ENCODE assay signal across 18 cellular contexts in the genomic region with DNA sequence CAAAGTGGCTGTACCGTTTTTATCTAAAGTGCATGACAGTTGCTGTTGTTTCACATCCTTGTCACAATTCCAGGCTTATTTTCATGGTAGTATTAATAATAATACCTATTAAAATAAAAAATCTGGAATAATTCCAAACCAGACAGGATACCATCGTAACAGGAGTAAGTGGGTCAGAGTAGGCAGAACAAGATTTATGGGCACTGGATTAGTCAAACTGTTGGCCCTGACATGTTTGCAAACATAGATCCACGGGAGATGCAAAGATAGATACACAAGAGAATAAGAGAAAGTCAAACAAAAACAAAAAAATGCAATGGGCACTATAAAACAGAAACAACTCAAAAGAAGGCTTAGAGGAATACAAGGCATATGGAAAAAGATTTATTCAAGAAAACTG.
DNase-seq lines count a peak whose midpoint lies in the region; TF ChIP-seq lines count a peak whose summit lies in the region.
"Had no signal": no experiment of that assay in that cellular context is flagged by ENCODE, and none has a peak within 500 bp of the region (broad histone marks: within the 10 kb centered on the region; RNA-seq: fewer than 3 reads in every experiment).

No MANE protein-coding gene starts in this region.

- H3K27ac Mint-ChIP-seq in chondrocyte (ENCODE audit: unreplicated experiment) (no peak overlapping the region), endothelial cell (ENCODE audit: unreplicated experiment) (no peak overlapping the region)
- H3K27ac Mint-ChIP-seq: CD4-positive, alpha-beta memory T cell; HFFc6 had no signal

- no peak for TF ChIP-seq CTCF in LNCaP clone FGC (IDR thresholded peaks at IDR 0.05; ENCODE audit: control insufficient read depth, extremely low read depth, insufficient read depth)
- TF ChIP-seq CTCF in chondrocyte (IDR thresholded peaks at IDR 0.05): no peak
- no peak for TF ChIP-seq CTCF in endothelial cell (IDR thresholded peaks at IDR 0.05; ENCODE audit: unreplicated experiment)

- H3K27me3 Mint-ChIP-seq in chondrocyte (ENCODE audit: low read depth): no peaks in the 10 kb centered on the region
- H3K27me3 Mint-ChIP-seq in endothelial cell (ENCODE audit: unreplicated experiment): no peaks in the 10 kb centered on the region
- H3K27me3 Mint-ChIP-seq: CD4-positive, alpha-beta memory T cell had no signal

- no peak overlapping the region for H3K4me3 Mint-ChIP-seq in chondrocyte (ENCODE audit: unreplicated experiment)
- no peak overlapping the region for H3K4me3 Mint-ChIP-seq in endothelial cell (ENCODE audit: unreplicated experiment)
- H3K4me3 Mint-ChIP-seq: CD4-positive, alpha-beta memory T cell; HFFc6 had no signal

- no peak overlapping the region for H3K4me3 ChIP-seq in LNCaP clone FGC (ENCODE audit: low read depth, low read length)
- H3K4me3 ChIP-seq: A549, HAP-1 had no signal

- H3K36me3 Mint-ChIP-seq in chondrocyte (ENCODE audit: low read depth) (no peaks in the 10 kb centered on the region), endothelial cell (ENCODE audit: low read depth, unreplicated experiment) (peaks cover 8% of the 10 kb centered on the region)
- H3K36me3 Mint-ChIP-seq: CD4-positive, alpha-beta memory T cell had no signal

- DNase-seq in DMS53 (lab: John Stamatoyannopoulos, UW): peak; percentile 59
- DNase-seq in LNCaP clone FGC (ENCODE audit: low read depth): peak; percentile 92
- peak in 2 of 3 experiments; percentile 10 to 70 for DNase-seq in NCI-H1417 (lab: John Stamatoyannopoulos, UW)
- DNase-seq in epithelial cell of prostate (ENCODE audit: low read depth, low spot score): peak; percentile 10
- DNase-seq in RKO (ENCODE audit: low spot score): no peak
- DNase-seq in chondrocyte (ENCODE audit: low spot score): no peak
- no peak for DNase-seq in endothelial cell (ENCODE audit: low spot score)
- DNase-seq: 8988T; ACHN; C1 segment of cervical spinal cord; CD4-positive, alpha-beta memory T cell; COR-L47; DMS153; DMS79 treated with DMSO at 0.1 percent for 48 hours; GOT3; HFFc6 had no signal

- no peak overlapping the region for H3K27ac ChIP-seq in epithelial cell of prostate
- H3K27ac ChIP-seq: A549 had no signal

- H3K9me3 Mint-ChIP-seq in chondrocyte (ENCODE audit: low read depth) (peaks cover 7% of the 10 kb centered on the region), endothelial cell (ENCODE audit: unreplicated experiment) (peaks cover 11% of the 10 kb centered on the region)

- H3K4me1 Mint-ChIP-seq in chondrocyte (ENCODE audit: low read depth): no peaks in the 10 kb centered on the region
- no peaks in the 10 kb centered on the region for H3K4me1 Mint-ChIP-seq in endothelial cell (ENCODE audit: unreplicated experiment)
- H3K4me1 Mint-ChIP-seq: CD4-positive, alpha-beta memory T cell had no signal

Comparison
In these comparisons a context has a peak if more than half of its experiments do, and no peak if none do; other contexts are left out.
1. DNase-seq: peak in DMS53 (single experiment), LNCaP clone FGC (single experiment), NCI-H1417 (2 of 3) and epithelial cell of prostate (single experiment); none in RKO (single experiment), chondrocyte (single experiment) and endothelial cell (single experiment).